21 cellular contexts compared by ENCODE assay signal in the genomic region with DNA sequence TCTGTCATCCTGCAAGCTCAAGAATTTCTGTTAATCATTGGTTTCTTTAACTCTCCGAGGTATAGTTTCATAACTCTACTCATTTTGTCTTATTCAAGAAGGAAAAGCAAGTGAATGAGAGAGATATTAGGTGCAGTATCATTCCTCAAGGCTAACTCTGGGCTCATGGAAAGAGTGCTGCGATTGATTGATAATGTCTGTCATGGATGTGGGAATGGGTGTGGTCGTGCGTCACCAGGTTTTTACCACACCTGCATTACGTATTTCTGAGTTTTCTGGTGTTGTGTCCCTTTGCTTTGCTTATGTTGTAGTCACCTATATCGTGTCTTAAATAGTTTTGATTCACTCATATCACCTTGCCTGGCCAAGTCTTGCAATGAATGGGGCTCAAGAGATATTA.
"Had no signal": no experiment of that assay in that cellular context is flagged by ENCODE, and none has a peak within 500 bp of the region (broad histone marks: within the 10 kb centered on the region; RNA-seq: fewer than 3 reads in every experiment).

No MANE protein-coding gene starts in this region.

- H3K36me3 ChIP-seq: adrenal gland had no signal

- H3K4me3 Mint-ChIP-seq: activated CD8-positive, alpha-beta T cell treated with anti-CD3 and anti-CD28 coated beads, Interleukin-2, amount 10 ng/mL, durations not matched to agents 7 days and 5 days; activated naive CD8-positive, alpha-beta T cell treated with anti-CD3 and anti-CD28 coated beads, Interleukin-2, amount 10 ng/mL, durations not matched to agents 7 days and 5 days; T-helper 1 cell treated with Interleukin-12 subunit alpha and Interleukin-12 subunit beta and Interleukin-4 antibody, amounts not matched to agents 30 μg/mL and 1 μg/mL, for 36 hours; WTC11 had no signal

- H3K4me1 ChIP-seq: adrenal gland had no signal

- H3K27ac Mint-ChIP-seq: activated CD8-positive, alpha-beta T cell treated with anti-CD3 and anti-CD28 coated beads, Interleukin-2, amount 10 ng/mL, durations not matched to agents 7 days and 5 days; activated naive CD8-positive, alpha-beta T cell treated with anti-CD3 and anti-CD28 coated beads, Interleukin-2, amount 10 ng/mL, durations not matched to agents 7 days and 5 days; T-helper 1 cell treated with Interleukin-12 subunit alpha and Interleukin-12 subunit beta and Interleukin-4 antibody, amounts not matched to agents 30 μg/mL and 1 μg/mL, for 36 hours; WTC11 had no signal

- H3K4me3 ChIP-seq: adrenal gland had no signal

- DNase-seq: activated CD4-positive, alpha-beta T cell treated with anti-CD3 and anti-CD28 coated beads for 48 hours; activated CD4-positive, alpha-beta T cell treated with anti-CD3 and anti-CD28 coated beads, Interleukin-2, amount 50 U/mL, for 4 hours; activated CD4-positive, CD25-positive, alpha-beta regulatory T cell treated with anti-CD3 and anti-CD28 coated beads, Interleukin-2, amount 50 U/mL, for 72 hours; activated CD8-positive, alpha-beta memory T cell treated with anti-CD3 and anti-CD28 coated beads, Interleukin-2, amount 50 U/mL, for 48 hours; activated CD8-positive, alpha-beta T cell treated with anti-CD3 and anti-CD28 coated beads, Interleukin-2, amount 10 ng/mL, durations not matched to agents 7 days and 5 days; activated naive CD4-positive, alpha-beta T cell treated with anti-CD3 and anti-CD28 coated beads, Interleukin-2, amount 50 U/mL, for 16 hours; activated naive CD8-positive, alpha-beta T cell treated with anti-CD3 and anti-CD28 coated beads, Interleukin-2, amount 10 ng/mL, durations not matched to agents 7 days and 5 days; activated T-cell treated with anti-CD3 and anti-CD28 coated beads, Interleukin-2, amount 50 U/mL, for 1 hour; adrenal gland; anterior cingulate cortex; central memory CD4-positive, alpha-beta T cell; MM.1S; NCI-H1105; NCI-H1436; NCI-H1694 treated with DMSO at 0.1 percent for 48 hours; NCI-H2081 treated with DMSO at 0.1 percent for 48 hours; NCI-H446; NCI-H524; SHP77 treated with DMSO at 0.1 percent for 48 hours had no signal

- H3K27me3 ChIP-seq: adrenal gland had no signal

- H3K36me3 Mint-ChIP-seq: activated naive CD8-positive, alpha-beta T cell treated with anti-CD3 and anti-CD28 coated beads, Interleukin-2, amount 10 ng/mL, durations not matched to agents 7 days and 5 days had no signal

- ATAC-seq: activated CD8-positive, alpha-beta T cell treated with anti-CD3 and anti-CD28 coated beads, Interleukin-2, amount 10 ng/mL, durations not matched to agents 7 days and 5 days; WTC11 had no signal

- H3K27me3 Mint-ChIP-seq: activated naive CD8-positive, alpha-beta T cell treated with anti-CD3 and anti-CD28 coated beads, Interleukin-2, amount 10 ng/mL, durations not matched to agents 7 days and 5 days had no signal

- H3K9me3 Mint-ChIP-seq: activated naive CD8-positive, alpha-beta T cell treated with anti-CD3 and anti-CD28 coated beads, Interleukin-2, amount 10 ng/mL, durations not matched to agents 7 days and 5 days had no signal

- H3K9me3 ChIP-seq: adrenal gland had no signal

- H3K27ac ChIP-seq: adrenal gland had no signal
